ENCODE assay signal across 1 cellular context in genomic region chr18:63897072-63897471, GRCh38.
TF ChIP-seq lines count a peak whose summit lies in the region.

No MANE protein-coding gene starts in this region.

TF ChIP-seq in IMR-90, 13 proteins besides CTCF, POLR2A, EP300 and RAD21 (continued from another document):
- TF ChIP-seq CEBPB (IDR thresholded peaks at IDR 0.05; ENCODE audit: low read depth, low read length): peak; percentile 21; the same call in 1 of the 2 replicates
- no peak for TF ChIP-seq RCOR1 (IDR thresholded peaks at IDR 0.05; ENCODE audit: insufficient replicate concordance, low read length)
